1 cellular context compared by ENCODE assay signal in the genomic region with DNA sequence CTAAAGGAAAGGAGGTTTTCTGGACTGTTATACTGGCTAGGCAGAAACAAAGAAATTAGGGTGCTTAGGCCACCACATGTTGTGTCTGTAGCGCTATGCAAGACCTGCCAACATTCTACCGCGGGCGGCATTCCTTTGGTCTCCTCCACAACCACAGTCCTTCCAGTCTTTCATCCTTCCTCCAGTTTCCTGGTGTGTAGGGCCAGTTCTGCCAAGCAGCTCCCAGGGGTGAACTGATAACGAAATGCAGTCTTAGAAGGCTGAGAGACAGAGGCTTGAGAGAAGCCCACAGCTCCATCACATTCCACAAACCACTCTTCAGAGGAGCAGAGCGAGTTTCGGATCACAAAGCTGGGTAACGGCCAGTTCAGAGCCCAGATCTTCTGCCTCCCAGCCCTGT.
TF ChIP-seq lines count a peak whose summit lies in the region.

No MANE protein-coding gene starts in this region.

TF ChIP-seq in GM12878, 131 proteins besides CTCF, POLR2A, EP300 and RAD21:
- TF ChIP-seq ZNF217 (IDR thresholded peaks at IDR 0.05): no peak
- no peak for TF ChIP-seq SIN3A (IDR thresholded peaks at IDR 0.05; ENCODE audit: low read depth, low read length)
- no peak for TF ChIP-seq GABPA (IDR thresholded peaks at IDR 0.05; ENCODE audit: low read depth)
- no peak for TF ChIP-seq CHD4 (IDR thresholded peaks at IDR 0.05)
- TF ChIP-seq DPF2 (IDR thresholded peaks at IDR 0.05): no peak
- no peak for TF ChIP-seq TAF1 (IDR thresholded peaks at IDR 0.05; ENCODE audit: borderline replicate concordance, low read depth, low read length)
- TF ChIP-seq BACH1 (IDR thresholded peaks at IDR 0.05; ENCODE audit: borderline replicate concordance): no peak
- TF ChIP-seq RCOR1 (conservative IDR thresholded peaks at IDR 0.05; ENCODE audit: low read depth, low read length): no peak
- no peak for TF ChIP-seq IRF4 (IDR thresholded peaks at IDR 0.05; ENCODE audit: low read depth, low read length)
- no peak for TF ChIP-seq ZZZ3 (IDR thresholded peaks at IDR 0.05; ENCODE audit: control insufficient read depth, insufficient read length, low read depth)
- TF ChIP-seq CBX3 (IDR thresholded peaks at IDR 0.05; ENCODE audit: borderline replicate concordance, low read depth): no peak
- TF ChIP-seq ZBED1 (IDR thresholded peaks at IDR 0.05; ENCODE audit: borderline replicate concordance): no peak
- TF ChIP-seq ZNF274 (IDR thresholded peaks at IDR 0.05; ENCODE audit: insufficient read depth, insufficient read length): no peak
- TF ChIP-seq KDM1A (IDR thresholded peaks at IDR 0.05; ENCODE audit: borderline replicate concordance): no peak
- TF ChIP-seq SIX5 (IDR thresholded peaks at IDR 0.05; ENCODE audit: low read depth, low read length, severe bottlenecking): no peak
- no peak for TF ChIP-seq BRCA1 (IDR thresholded peaks at IDR 0.05; ENCODE audit: low read depth, low read length)
- TF ChIP-seq BHLHE40 (IDR thresholded peaks at IDR 0.05; ENCODE audit: borderline replicate concordance in 1 of 2, low read depth in 2 of 2, low read length in 1 of 2): no peak
- TF ChIP-seq ASH2L (IDR thresholded peaks at IDR 0.05; ENCODE audit: borderline replicate concordance, low read depth): no peak
